Comparison of ENCODE assay signal across 1 cellular context in genomic region chr20:63823691-63824311, GRCh38.
TF ChIP-seq lines count a peak whose summit lies in the region.

No MANE protein-coding gene starts in this region.

TF ChIP-seq in HepG2, 621 proteins besides CTCF, POLR2A, EP300 and RAD21 (continued from another document and continues in another):
- no peak for TF ChIP-seq FUBP1 (CRISPR knock-in tag; IDR thresholded peaks at IDR 0.05; ENCODE audit: borderline replicate concordance)
- TF ChIP-seq ELF3 (CRISPR knock-in tag; IDR thresholded peaks at IDR 0.05): peak; percentile 22; the same call in 1 of the 2 replicates
- TF ChIP-seq MED8 (CRISPR knock-in tag; IDR thresholded peaks at IDR 0.05; ENCODE audit: insufficient replicate concordance): no peak
- no peak for TF ChIP-seq ATAD3A (CRISPR knock-in tag; IDR thresholded peaks at IDR 0.05)
- peak; percentile 59 for TF ChIP-seq PATZ1 (CRISPR knock-in tag; IDR thresholded peaks at IDR 0.05)
- peak; percentile 93 for TF ChIP-seq HNF4G (IDR thresholded peaks at IDR 0.05; ENCODE audit: borderline replicate concordance, low read depth, low read length)
- TF ChIP-seq HNF4G (CRISPR knock-in tag; IDR thresholded peaks at IDR 0.05; ENCODE audit: borderline replicate concordance, low read depth): peak; percentile 76; the same call in 1 of the 2 replicates
- peak; percentile 41; the same call in 1 of the 2 replicates for TF ChIP-seq SALL1 (CRISPR knock-in tag; IDR thresholded peaks at IDR 0.05)
- no peak for TF ChIP-seq MLXIP (CRISPR knock-in tag; IDR thresholded peaks at IDR 0.05; ENCODE audit: borderline replicate concordance)
- TF ChIP-seq UBTF (CRISPR knock-in tag; IDR thresholded peaks at IDR 0.05): no peak
- peak; percentile 69; the same call in 1 of the 2 replicates for TF ChIP-seq ARID4A (CRISPR knock-in tag; IDR thresholded peaks at IDR 0.05; ENCODE audit: borderline replicate concordance)
- 0 out of 2 replicates have a peak, but pooled peaks have one; percentile 34 for TF ChIP-seq ZBTB39 (CRISPR knock-in tag; IDR thresholded peaks at IDR 0.05)
- TF ChIP-seq TFAP4 (IDR thresholded peaks at IDR 0.05; ENCODE audit: borderline replicate concordance, low read depth): no peak
- TF ChIP-seq ZMYM4 (CRISPR knock-in tag; IDR thresholded peaks at IDR 0.05): 0 out of 2 replicates have a peak, but pooled peaks have one; percentile 34
- TF ChIP-seq BCL3 (CRISPR knock-in tag; IDR thresholded peaks at IDR 0.05): no peak
- TF ChIP-seq TRIM22 (IDR thresholded peaks at IDR 0.05): no peak
- peak; percentile 70 for TF ChIP-seq HDAC1 (CRISPR knock-in tag; IDR thresholded peaks at IDR 0.05)
- TF ChIP-seq ZZZ3 (CRISPR knock-in tag; IDR thresholded peaks at IDR 0.05; ENCODE audit: borderline replicate concordance): 0 out of 2 replicates have a peak, but pooled peaks have one; percentile 37
- TF ChIP-seq ZNF784 (CRISPR knock-in tag; IDR thresholded peaks at IDR 0.05; ENCODE audit: borderline replicate concordance): no peak
- TF ChIP-seq POGZ (CRISPR knock-in tag; IDR thresholded peaks at IDR 0.05): 0 out of 2 replicates have a peak, but pooled peaks have one; percentile 37
- TF ChIP-seq HNF4A (CRISPR knock-in tag; IDR thresholded peaks at IDR 0.05): peak; percentile 65; the same call in 1 of the 2 replicates
- no peak for TF ChIP-seq LRRFIP1 (CRISPR knock-in tag; conservative IDR thresholded peaks at IDR 0.05)
- peak; percentile 28; the same call in 1 of the 2 replicates for TF ChIP-seq CREB1 (IDR thresholded peaks at IDR 0.05)
- TF ChIP-seq CREB1 (CRISPR knock-in tag; IDR thresholded peaks at IDR 0.05): no peak
- TF ChIP-seq ZNF788 (CRISPR knock-in tag; IDR thresholded peaks at IDR 0.05; ENCODE audit: borderline replicate concordance): 0 out of 2 replicates have a peak, but pooled peaks have one; percentile 28
- no peak for TF ChIP-seq ZNF879 (CRISPR knock-in tag; IDR thresholded peaks at IDR 0.05)
- no peak for TF ChIP-seq NFIC (IDR thresholded peaks at IDR 0.05; ENCODE audit: low read length)
- TF ChIP-seq RBM22 (optimal IDR thresholded peaks at IDR 0.05; ENCODE audit: low read length): no peak
